In genomic region chr6:79066828-79067227, GRCh38 we compare ENCODE assay signal across 24 cellular contexts.
"Had no signal": no experiment of that assay in that cellular context is flagged by ENCODE, and none has a peak within 500 bp of the region (broad histone marks: within the 10 kb centered on the region; RNA-seq: fewer than 3 reads in every experiment).

No MANE protein-coding gene starts in this region.

- H3K9me3 ChIP-seq: ascending aorta, body of pancreas, MG63 had no signal

- ATAC-seq: activated naive CD4-positive, alpha-beta T cell treated with anti-CD3 and anti-CD28 coated beads, Interleukin-2, amount 50 U/mL, for 72 hours; activated naive CD8-positive, alpha-beta T cell treated with anti-CD3 and anti-CD28 coated beads, Interleukin-2, amount 50 U/mL, for 24 hours; body of pancreas; PC-3 had no signal

- H3K4me3 ChIP-seq: ascending aorta, body of pancreas, coronary artery, MG63 had no signal

- H3K4me3 Mint-ChIP-seq: activated CD4-positive, alpha-beta memory T cell treated with anti-CD3 and anti-CD28 coated beads, Interleukin-2, amount 10 ng/mL, durations not matched to agents 7 days and 5 days; activated CD4-positive, alpha-beta T cell treated with anti-CD3 and anti-CD28 coated beads, Interleukin-2, amount 10 ng/mL, durations not matched to agents 7 days and 5 days; activated naive CD8-positive, alpha-beta T cell treated with anti-CD3 and anti-CD28 coated beads, Interleukin-2, amount 50 U/mL, for 24 hours had no signal

- H3K36me3 Mint-ChIP-seq: activated naive CD4-positive, alpha-beta T cell treated with anti-CD3 and anti-CD28 coated beads, Interleukin-2, amount 50 U/mL, for 72 hours had no signal

- H3K27me3 ChIP-seq: ascending aorta, body of pancreas, MG63 had no signal

- DNase-seq: activated CD4-positive, alpha-beta memory T cell treated with anti-CD3 and anti-CD28 coated beads, Interleukin-2, amount 10 ng/mL, durations not matched to agents 7 days and 5 days; activated CD4-positive, alpha-beta T cell treated with anti-CD3 and anti-CD28 coated beads, Interleukin-2, amount 10 ng/mL, durations not matched to agents 7 days and 5 days; activated CD4-positive, CD25-positive, alpha-beta regulatory T cell; activated CD8-positive, alpha-beta memory T cell treated with anti-CD3 and anti-CD28 coated beads, Interleukin-2, amount 50 U/mL, for 48 hours; activated naive CD8-positive, alpha-beta T cell treated with anti-CD3 and anti-CD28 coated beads, Interleukin-2, amount 50 U/mL, for 24 hours; activated T-cell treated with anti-CD3 and anti-CD28 coated beads, Interleukin-2, amount 50 U/mL, for 1 hour; amniotic stem cell; body of pancreas; central memory CD4-positive, alpha-beta T cell; MG63; MV-4-11; NCI-H1092 treated with DMSO at 0.1 percent for 48 hours; NCI-H1417 treated with DMSO at 0.1 percent for 48 hours; NCI-H1694 treated with DMSO at 0.1 percent for 48 hours; NCI-H2029 treated with DMSO at 0.1 percent for 48 hours; NCI-H524; PC-3; SHP77 treated with DMSO at 0.1 percent for 48 hours; T-helper 2 cell; T1000 had no signal

- H3K9me3 Mint-ChIP-seq: activated CD4-positive, alpha-beta memory T cell treated with anti-CD3 and anti-CD28 coated beads, Interleukin-2, amount 10 ng/mL, durations not matched to agents 7 days and 5 days; activated CD4-positive, alpha-beta T cell treated with anti-CD3 and anti-CD28 coated beads, Interleukin-2, amount 10 ng/mL, durations not matched to agents 7 days and 5 days; activated naive CD4-positive, alpha-beta T cell treated with anti-CD3 and anti-CD28 coated beads, Interleukin-2, amount 50 U/mL, for 72 hours; activated naive CD8-positive, alpha-beta T cell treated with anti-CD3 and anti-CD28 coated beads, Interleukin-2, amount 50 U/mL, for 24 hours had no signal

- H3K27me3 Mint-ChIP-seq: activated CD4-positive, alpha-beta memory T cell treated with anti-CD3 and anti-CD28 coated beads, Interleukin-2, amount 10 ng/mL, durations not matched to agents 7 days and 5 days; activated CD4-positive, alpha-beta T cell treated with anti-CD3 and anti-CD28 coated beads, Interleukin-2, amount 10 ng/mL, durations not matched to agents 7 days and 5 days; activated naive CD8-positive, alpha-beta T cell treated with anti-CD3 and anti-CD28 coated beads, Interleukin-2, amount 50 U/mL, for 24 hours had no signal

- H3K27ac ChIP-seq: ascending aorta, body of pancreas, coronary artery, VCaP had no signal

- H3K36me3 ChIP-seq: ascending aorta had no signal

- H3K27ac Mint-ChIP-seq: activated CD4-positive, alpha-beta memory T cell treated with anti-CD3 and anti-CD28 coated beads, Interleukin-2, amount 10 ng/mL, durations not matched to agents 7 days and 5 days; activated CD4-positive, alpha-beta T cell treated with anti-CD3 and anti-CD28 coated beads, Interleukin-2, amount 10 ng/mL, durations not matched to agents 7 days and 5 days; activated naive CD4-positive, alpha-beta T cell treated with anti-CD3 and anti-CD28 coated beads, Interleukin-2, amount 50 U/mL, for 72 hours; activated naive CD8-positive, alpha-beta T cell treated with anti-CD3 and anti-CD28 coated beads, Interleukin-2, amount 50 U/mL, for 24 hours had no signal
